Comparison of ENCODE assay signal across 21 cellular contexts in the genomic region with DNA sequence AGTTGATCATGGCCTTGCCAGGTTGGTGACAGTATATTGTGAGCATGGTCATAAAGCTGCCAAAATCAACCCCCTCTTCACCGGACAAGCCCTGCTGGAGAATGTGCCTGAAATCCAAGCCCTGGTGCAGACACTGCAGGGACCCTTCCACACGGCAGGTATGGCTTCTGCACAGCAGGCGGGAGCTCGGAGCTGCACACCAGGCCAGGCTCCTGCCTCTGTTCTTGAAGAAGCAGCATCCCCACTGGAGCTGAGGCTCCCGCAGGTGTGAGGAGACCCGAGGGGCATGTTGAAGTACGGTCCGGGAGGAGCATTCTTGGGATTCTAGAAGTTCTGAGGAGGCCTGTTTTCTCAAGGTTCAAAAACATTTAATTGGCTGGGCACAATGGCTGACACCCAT.
"Had no signal": no experiment of that assay in that cellular context is flagged by ENCODE, and none has a peak within 500 bp of the region (broad histone marks: within the 10 kb centered on the region; RNA-seq: fewer than 3 reads in every experiment).

No MANE protein-coding gene starts in this region.

- H3K4me3 ChIP-seq: colonic mucosa, gastrocnemius medialis, pancreas, psoas muscle, right atrium auricular region had no signal

- H3K36me3 ChIP-seq: colonic mucosa had no signal

- DNase-seq: activated CD4-positive, alpha-beta T cell treated with anti-CD3 and anti-CD28 coated beads for 36 hours; activated CD4-positive, CD25-positive, alpha-beta regulatory T cell; activated CD8-positive, alpha-beta memory T cell treated with anti-CD3 and anti-CD28 coated beads, Interleukin-2, amount 10 ng/mL, durations not matched to agents 7 days and 5 days; activated CD8-positive, alpha-beta T cell treated with anti-CD3 and anti-CD28 coated beads, Interleukin-2, amount 10 ng/mL, durations not matched to agents 7 days and 5 days; activated naive CD8-positive, alpha-beta T cell treated with anti-CD3 and anti-CD28 coated beads, Interleukin-2, amount 50 U/mL, for 24 hours; activated T-cell treated with anti-CD3 and anti-CD28 coated beads, Interleukin-2, amount 50 U/mL, for 48 hours; amygdala; cerebellar nuclear complex; colonic mucosa; effector CD8-positive, alpha-beta T cell; erythroblast; gastrocnemius medialis; glutamatergic neuron; kidney; midbrain; naive thymus-derived CD4-positive, alpha-beta T cell; nucleus accumbens; pancreas; psoas muscle; T-cell had no signal

- H3K27me3 ChIP-seq: colonic mucosa, gastrocnemius medialis, pancreas, right atrium auricular region had no signal

- ATAC-seq: activated CD4-positive, alpha-beta T cell treated with anti-CD3 and anti-CD28 coated beads for 36 hours; activated CD8-positive, alpha-beta memory T cell treated with anti-CD3 and anti-CD28 coated beads, Interleukin-2, amount 10 ng/mL, durations not matched to agents 7 days and 5 days; activated CD8-positive, alpha-beta T cell treated with anti-CD3 and anti-CD28 coated beads, Interleukin-2, amount 10 ng/mL, durations not matched to agents 7 days and 5 days; activated naive CD8-positive, alpha-beta T cell treated with anti-CD3 and anti-CD28 coated beads, Interleukin-2, amount 50 U/mL, for 24 hours; gastrocnemius medialis; naive thymus-derived CD4-positive, alpha-beta T cell; pancreas; psoas muscle; T-cell had no signal

- FAIRE-seq: kidney, pancreas had no signal

- H3K27ac ChIP-seq: colonic mucosa, gastrocnemius medialis, pancreas, psoas muscle, right atrium auricular region had no signal

- H3K9me3 ChIP-seq: colonic mucosa, gastrocnemius medialis, pancreas, psoas muscle, right atrium auricular region had no signal

- H3K4me1 ChIP-seq: colonic mucosa, gastrocnemius medialis, pancreas, psoas muscle, right atrium auricular region had no signal
